In genomic region chr1:208855403-208855802, GRCh38 we compare ENCODE assay signal across 12 cellular contexts.
DNase-seq lines count a peak whose midpoint lies in the region; ATAC-seq and TF ChIP-seq lines count a peak whose summit lies in the region.
"Had no signal": no experiment of that assay in that cellular context is flagged by ENCODE, and none has a peak within 500 bp of the region (broad histone marks: within the 10 kb centered on the region; RNA-seq: fewer than 3 reads in every experiment).

No MANE protein-coding gene starts in this region.

- H3K36me3 ChIP-seq in A673 (ENCODE audit: insufficient read depth, low read length, poor library complexity, severe bottlenecking) (no peaks in the 10 kb centered on the region), gastroesophageal sphincter (no peaks in the 10 kb centered on the region)
- H3K36me3 ChIP-seq: sigmoid colon had no signal

- no TSS peak for BruUV-seq in A673 (replicated peaks; lab: Mats Ljungman, UMichigan)

- CTCF ChIA-PET in A673 (lab: Charles Lee), result no interaction called here

- WGBS in gastroesophageal sphincter (ENCODE audit: low coverage in 1 of 2), 2 donors, result 73 to 86% methylated on average over 1 of the region's 1 CpG

- intact Hi-C loops in A673 (cut with micrococcal nuclease; ENCODE audit: unreplicated experiment), result no loop called here

- POLR2A ChIA-PET in A673 (lab: Charles Lee; ENCODE audit: low non-redundant PET), result no interaction called here

- no peak for TF ChIP-seq CTCF in A673 (conservative IDR thresholded peaks at IDR 0.05; ENCODE audit: low read depth, low read length)
- no peak for TF ChIP-seq CTCF in gastroesophageal sphincter (IDR thresholded peaks at IDR 0.05)

- H3K9me3 ChIP-seq in A673 (ENCODE audit: low read depth, low read length, poor library complexity, severe bottlenecking) (no peaks in the 10 kb centered on the region), gastroesophageal sphincter (no peaks in the 10 kb centered on the region)
- H3K9me3 ChIP-seq: sigmoid colon had no signal

- H3K27me3 ChIP-seq in A673 (replicated peaks; ENCODE audit: insufficient read depth, low read depth, low read length, poor library complexity) (no peaks in the 10 kb centered on the region), gastroesophageal sphincter (no peaks in the 10 kb centered on the region)
- H3K27me3 ChIP-seq: sigmoid colon had no signal

- DNase-seq in GM19240 (ENCODE audit: insufficient read length, low spot score) (peak; percentile 6), NCI-H2171 (lab: John Stamatoyannopoulos, UW) (no peak), A673 (ENCODE audit: low spot score) (no peak), UCSD-AML1 (lab: John Stamatoyannopoulos, UW; ENCODE audit: unreplicated experiment) (no peak)
- DNase-seq: activated B cell treated with CpG ODN at 0.5 μM for 24 hours; activated T-cell treated with anti-CD3 and anti-CD28 coated beads, Interleukin-2, amount 50 U/mL, for 72 hours; dorsolateral prefrontal cortex; sigmoid colon had no signal

- no peak overlapping the region for H3K27ac ChIP-seq in A673 (ENCODE audit: low read depth, low read length, poor library complexity, severe bottlenecking)
- no peak overlapping the region for H3K27ac ChIP-seq in gastroesophageal sphincter
- H3K27ac ChIP-seq: dorsolateral prefrontal cortex, sigmoid colon had no signal

- H3K4me3 ChIP-seq in A673 (ENCODE audit: low read depth, low read length, poor library complexity, severe bottlenecking) (no peak overlapping the region), gastroesophageal sphincter (no peak overlapping the region)
- H3K4me3 ChIP-seq: dorsolateral prefrontal cortex, sigmoid colon had no signal

- no peak for TF ChIP-seq POLR2A in gastroesophageal sphincter (IDR thresholded peaks at IDR 0.05)

- no peak for TF ChIP-seq EP300 in gastroesophageal sphincter (IDR thresholded peaks at IDR 0.05)

- H3K4me1 ChIP-seq in A673 (ENCODE audit: insufficient read depth, low read length, poor library complexity, severe bottlenecking) (no peaks in the 10 kb centered on the region), gastroesophageal sphincter (no peaks in the 10 kb centered on the region)
- H3K4me1 ChIP-seq: sigmoid colon had no signal

- ATAC-seq in GM18498 (IDR thresholded peaks at IDR 0.05; ENCODE audit: unreplicated experiment), result peak; percentile 89
- ATAC-seq in GM21737 (IDR thresholded peaks at IDR 0.05; ENCODE audit: unreplicated experiment), result peak; percentile 76
- peak; percentile 91 for ATAC-seq in HG03378 (IDR thresholded peaks at IDR 0.05; ENCODE audit: unreplicated experiment)
- ATAC-seq in gastroesophageal sphincter, result no peak
- ATAC-seq: activated T-cell treated with anti-CD3 and anti-CD28 coated beads, Interleukin-2, amount 50 U/mL, for 72 hours had no signal
